13 cellular contexts compared by ENCODE assay signal in the genomic region with DNA sequence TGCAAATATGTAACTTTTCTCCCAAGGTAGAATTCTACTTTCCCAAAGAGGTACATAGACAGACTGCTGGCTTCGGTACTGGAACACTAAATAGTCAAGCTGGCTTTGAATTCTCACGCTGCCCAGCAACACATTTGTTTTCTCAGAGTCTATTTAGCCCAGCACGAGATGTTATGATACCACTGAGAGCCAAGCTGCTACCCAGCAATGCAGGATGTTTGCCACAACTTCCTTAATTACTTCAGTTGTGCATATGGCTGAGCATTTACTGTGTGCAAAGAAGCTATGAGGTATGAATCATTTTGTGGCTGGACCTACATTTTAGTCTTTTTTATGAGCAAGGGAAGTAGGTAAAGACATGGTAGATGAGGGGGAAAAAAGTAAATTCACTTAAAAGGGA.
DNase-seq lines count a peak whose midpoint lies in the region; ATAC-seq and TF ChIP-seq lines count a peak whose summit lies in the region.
"Had no signal": no experiment of that assay in that cellular context is flagged by ENCODE, and none has a peak within 500 bp of the region (broad histone marks: within the 10 kb centered on the region; RNA-seq: fewer than 3 reads in every experiment).

No MANE protein-coding gene starts in this region.

- TF ChIP-seq CTCF in psoas muscle (IDR thresholded peaks at IDR 0.05): no peak

- peak; percentile 71 for DNase-seq in M059J (ENCODE audit: low read depth)
- DNase-seq in SK-MEL-5 (ENCODE audit: low read depth, low spot score): peak; percentile 2
- peak; percentile 59 for DNase-seq in myocyte (ENCODE audit: low read depth)
- DNase-seq in inferior parietal cortex (ENCODE audit: extremely low spot score): no peak
- no peak for DNase-seq in psoas muscle
- DNase-seq: activated gamma-delta T cell; CD8-positive, alpha-beta T cell; SW 1271 had no signal

- no peaks in the 10 kb centered on the region for H3K36me3 ChIP-seq in psoas muscle (ENCODE audit: insufficient read depth in 1 of 2, low read depth in 1 of 2)

- H3K27ac ChIP-seq in psoas muscle: no peak overlapping the region
- H3K27ac ChIP-seq: coronary artery, skin epidermis had no signal

- no peaks in the 10 kb centered on the region for H3K4me1 ChIP-seq in psoas muscle

- no peak overlapping the region for H3K4me3 ChIP-seq in psoas muscle
- H3K4me3 ChIP-seq: coronary artery, skin epidermis had no signal

- in situ Hi-C loops in SK-MEL-5 (cut with HindIII; ENCODE audit: low pct_unique_long_range_greater_than_20kb, low sequenced_read_pairs): no loop called here

- WGBS in psoas muscle, 3 donors: 70 to 80% (median 73%) methylated on average over 3 of the region's 3 CpGs

- peak; percentile 46 for ATAC-seq in GM19351 (IDR thresholded peaks at IDR 0.05; ENCODE audit: unreplicated experiment)
- ATAC-seq in psoas muscle: no peak
- ATAC-seq in GM19035 (IDR thresholded peaks at IDR 0.05; ENCODE audit: unreplicated experiment): no peak
- ATAC-seq in HG03354 (IDR thresholded peaks at IDR 0.05; ENCODE audit: poor library complexity, severe bottlenecking, unreplicated experiment): no peak
- ATAC-seq: CD8-positive, alpha-beta T cell had no signal

- no peaks in the 10 kb centered on the region for H3K27me3 ChIP-seq in psoas muscle (ENCODE audit: insufficient read depth in 3 of 3, low read length in 2 of 3)

- intact Hi-C loops in psoas muscle (cut with DNase I): no loop called here

- no peaks in the 10 kb centered on the region for H3K9me3 ChIP-seq in psoas muscle

Comparison
In these comparisons a context has a peak if more than half of its experiments do, and no peak if none do; other contexts are left out.
1. DNase-seq: peak in M059J (single experiment), SK-MEL-5 (single experiment) and myocyte (single experiment); none in inferior parietal cortex (single experiment) and psoas muscle (0 of 2).